22 cellular contexts compared by ENCODE assay signal in genomic region chr6:83341765-83342164, GRCh38.
A peak's percentile ranks its signal among the peaks of the same experiment; 100 is the strongest.
DNase-seq lines count a peak whose midpoint lies in the region; ATAC-seq and TF ChIP-seq lines count a peak whose summit lies in the region.
"Had no signal": no experiment of that assay in that cellular context is flagged by ENCODE, and none has a peak within 500 bp of the region (broad histone marks: within the 10 kb centered on the region; RNA-seq: fewer than 3 reads in every experiment).

No MANE protein-coding gene starts in this region.

- no peak overlapping the region for H3K56ac ChIP-seq in mesendoderm (ENCODE audit: low read length)

- no peak overlapping the region for H2AK5ac ChIP-seq in mesendoderm (ENCODE audit: low read length)

- no peaks in the 10 kb centered on the region for H3K9me3 ChIP-seq in adrenal gland (replicated peaks in 1 of 3)
- H3K9me3 ChIP-seq: BLaER1 had no signal

- no peak overlapping the region for H3K4me2 ChIP-seq in mesendoderm (ENCODE audit: low read length)
- H3K4me2 ChIP-seq: BLaER1 had no signal

- no peak overlapping the region for H4K8ac ChIP-seq in mesendoderm (ENCODE audit: low read depth, low read length)

- H3K23ac ChIP-seq in mesendoderm (ENCODE audit: low read length) = no peak overlapping the region

- TF ChIP-seq POLR2A in adrenal gland (IDR thresholded peaks at IDR 0.05) = no peak

- no peak overlapping the region for H4K5ac ChIP-seq in mesendoderm (ENCODE audit: low read length)

- H3K27ac ChIP-seq in mesendoderm (ENCODE audit: low read depth, low read length) = no peak overlapping the region
- no peak overlapping the region for H3K27ac ChIP-seq in adrenal gland
- H3K27ac ChIP-seq: BLaER1 had no signal

- no peak overlapping the region for H3K9ac ChIP-seq in mesendoderm (ENCODE audit: low read length)
- H3K9ac ChIP-seq: BLaER1 had no signal

- H3K79me2 ChIP-seq in mesendoderm (ENCODE audit: control insufficient read depth, insufficient read depth, low read length) = no peaks in the 10 kb centered on the region

- H3K79me1 ChIP-seq in mesendoderm (ENCODE audit: low read length) = no peaks in the 10 kb centered on the region

- no CpG with 5 or more reads among the region's 2 CpGs for WGBS in mesendoderm (ENCODE audit: extremely low coverage, insufficient coverage, low lambda C conversion rate)
- WGBS in adrenal gland, 4 donors = 88 to 91% (median 90%) methylated on average over 2 of the region's 2 CpGs

- no peak for ATAC-seq in HG02973 (IDR thresholded peaks at IDR 0.05; ENCODE audit: unreplicated experiment)
- ATAC-seq in GM19467 (IDR thresholded peaks at IDR 0.05; ENCODE audit: unreplicated experiment) = no peak
- ATAC-seq: GM12878 had no signal

- H3K27me3 ChIP-seq in mesendoderm (ENCODE audit: insufficient read depth, low read length, poor library complexity) = no peaks in the 10 kb centered on the region
- H3K27me3 ChIP-seq in adrenal gland = no peaks in the 10 kb centered on the region
- H3K27me3 ChIP-seq: BLaER1 had no signal

- TF ChIP-seq CTCF in GM12865 (IDR thresholded peaks at IDR 0.05; ENCODE audit: insufficient read depth, low read depth, low read length, missing control alignments) (no peak), adrenal gland (IDR thresholded peaks at IDR 0.05) (no peak)

- H3K4me3 ChIP-seq in GM12865 (ENCODE audit: low read depth, low read length) = no peak overlapping the region
- H3K4me3 ChIP-seq in mesendoderm (ENCODE audit: low read length) = no peak overlapping the region
- H3K4me3 ChIP-seq in adrenal gland = no peak overlapping the region
- H3K4me3 ChIP-seq: BLaER1, GM12878 had no signal

- H3K18ac ChIP-seq in mesendoderm (ENCODE audit: low read length) = no peak overlapping the region

- DNase-seq in GM12865 (ENCODE audit: low read depth) = peak; percentile 4
- peak; percentile 41 for DNase-seq in NAMALWA (ENCODE audit: low spot score)
- DNase-seq in RPMI7951 (ENCODE audit: low read depth) = peak; percentile 44
- peak; percentile 10 for DNase-seq in mesendoderm
- DNase-seq in NCI-H2081 (lab: John Stamatoyannopoulos, UW) = no peak
- DNase-seq in adrenal gland = no peak
- DNase-seq: CD4-positive, CD25-positive, alpha-beta regulatory T cell; DMS53; H7; KG1; NCI-H1105; NCI-H1436 treated with DMSO at 0.1 percent for 48 hours; NCI-H187 treated with DMSO at 0.1 percent for 48 hours; NCI-H2107; NCI-H524; NCI-H748 treated with DMSO at 0.1 percent for 48 hours; SHP77 treated with DMSO at 0.1 percent for 48 hours; T-helper 1 cell had no signal

- no peak overlapping the region for H2BK120ac ChIP-seq in mesendoderm (ENCODE audit: low read depth, low read length)

- no peak overlapping the region for H2BK15ac ChIP-seq in mesendoderm (replicated peaks; ENCODE audit: low read depth)

- H3K4ac ChIP-seq in mesendoderm (ENCODE audit: low read depth, low read length) = no peak overlapping the region

- H3K4me1 ChIP-seq in mesendoderm (ENCODE audit: control insufficient read depth, low read depth, low read length) (no peaks in the 10 kb centered on the region), adrenal gland (replicated peaks in 1 of 2) (no peaks in the 10 kb centered on the region)
- H3K4me1 ChIP-seq: BLaER1 had no signal

- H2BK5ac ChIP-seq in mesendoderm (ENCODE audit: low read length) = no peak overlapping the region

- intact Hi-C loops in adrenal gland (cut with DNase I) = no loop called here

- H3K36me3 ChIP-seq in mesendoderm (ENCODE audit: control insufficient read depth, insufficient read depth, low read length) (no peaks in the 10 kb centered on the region), adrenal gland (replicated peaks in 1 of 2) (peaks cover 0 to 4% of the 10 kb centered on the region in 2 donors)
- H3K36me3 ChIP-seq: BLaER1 had no signal

Comparison
In these comparisons a context has a peak if more than half of its experiments do, and no peak if none do; other contexts are left out.
1. DNase-seq: peak in GM12865 (single experiment), NAMALWA (single experiment), RPMI7951 (single experiment) and mesendoderm (single experiment); none in NCI-H2081 (0 of 2) and adrenal gland (0 of 7).